9 cellular contexts compared by ENCODE assay signal in genomic region chr4:154082760-154083530, GRCh38.
DNase-seq lines count a peak whose midpoint lies in the region; ATAC-seq and TF ChIP-seq lines count a peak whose summit lies in the region.
"Had no signal": no experiment of that assay in that cellular context is flagged by ENCODE, and none has a peak within 500 bp of the region (broad histone marks: within the 10 kb centered on the region; RNA-seq: fewer than 3 reads in every experiment).

No MANE protein-coding gene starts in this region.

- POLR2A ChIA-PET in RWPE1 (lab: Yijun Ruan, JAX; ENCODE audit: low non-redundant PET) = no interaction called here
- POLR2A ChIA-PET in activated CD4-positive, alpha-beta memory T cell treated with anti-CD3 and anti-CD28 coated beads, Interleukin-2, amount 10 ng/mL, durations not matched to agents 7 days and 5 days (lab: Charles Lee) = no interaction called here

- peaks cover 2% of the 10 kb centered on the region for H3K27me3 Mint-ChIP-seq in activated CD4-positive, alpha-beta memory T cell treated with anti-CD3 and anti-CD28 coated beads, Interleukin-2, amount 10 ng/mL, durations not matched to agents 7 days and 5 days

- no peaks in the 10 kb centered on the region for H3K4me1 Mint-ChIP-seq in activated CD4-positive, alpha-beta memory T cell treated with anti-CD3 and anti-CD28 coated beads, Interleukin-2, amount 10 ng/mL, durations not matched to agents 7 days and 5 days

- no peak overlapping the region for H3K27ac Mint-ChIP-seq in activated CD4-positive, alpha-beta memory T cell treated with anti-CD3 and anti-CD28 coated beads, Interleukin-2, amount 10 ng/mL, durations not matched to agents 7 days and 5 days

- no peak overlapping the region for H3K4me3 ChIP-seq in GM12864 (ENCODE audit: low read depth, low read length)

- TF ChIP-seq CTCF in GM12864 (IDR thresholded peaks at IDR 0.05; ENCODE audit: low read depth, low read length, missing control alignments) = peak; percentile 57
- TF ChIP-seq CTCF in RWPE1 (conservative IDR thresholded peaks at IDR 0.05; ENCODE audit: low read depth) = no peak

- no peaks in the 10 kb centered on the region for H3K9me3 Mint-ChIP-seq in activated CD4-positive, alpha-beta memory T cell treated with anti-CD3 and anti-CD28 coated beads, Interleukin-2, amount 10 ng/mL, durations not matched to agents 7 days and 5 days

- CTCF ChIA-PET in RWPE1 (lab: Yijun Ruan, JAX) = interaction anchor here (0.6 to 1.6 kb wide), 3 partner anchors 9 to 297 kb away, joined by 3 to 8 read pairs (median 4); no protein-coding TSS in a partner anchor
- CTCF ChIA-PET in activated CD4-positive, alpha-beta memory T cell treated with anti-CD3 and anti-CD28 coated beads, Interleukin-2, amount 10 ng/mL, durations not matched to agents 7 days and 5 days (lab: Charles Lee) = interaction anchor here (1.5 kb wide), 1 partner anchor 297 kb away, joined by 7 read pairs; no protein-coding TSS in a partner anchor

- DNase-seq in GM12864 (ENCODE audit: low read depth) (no peak), RWPE1 (ENCODE audit: low spot score) (peak; percentile 20), kidney tubule cell (ENCODE audit: low spot score) (peak; percentile 80)
- DNase-seq in activated effector memory CD4-positive, alpha-beta T cell treated with anti-CD3 and anti-CD28 coated beads, Interleukin-2, amount 50 U/mL, for 16 hours = no peak
- DNase-seq in activated CD4-positive, alpha-beta memory T cell treated with anti-CD3 and anti-CD28 coated beads, Interleukin-2, amount 10 ng/mL, durations not matched to agents 7 days and 5 days = no peak
- DNase-seq in stimulated activated naive CD4-positive, alpha-beta T cell (lab: John Stamatoyannopoulos, UW) = no peak
- DNase-seq: stimulated activated CD4-positive, alpha-beta T cell treated with anti-CD3 and anti-CD28 coated beads, Interleukin-4, amount 100 ng/mL, for 24 hours had no signal

- H3K36me3 Mint-ChIP-seq in activated CD4-positive, alpha-beta memory T cell treated with anti-CD3 and anti-CD28 coated beads, Interleukin-2, amount 10 ng/mL, durations not matched to agents 7 days and 5 days (ENCODE audit: low read depth) = no peaks in the 10 kb centered on the region

- no peak overlapping the region for H3K27ac ChIP-seq in RWPE1

- H3K4me3 Mint-ChIP-seq in activated CD4-positive, alpha-beta memory T cell treated with anti-CD3 and anti-CD28 coated beads, Interleukin-2, amount 10 ng/mL, durations not matched to agents 7 days and 5 days = no peak overlapping the region

- ATAC-seq in HG02610 (IDR thresholded peaks at IDR 0.05; ENCODE audit: unreplicated experiment) = peak; percentile 40
- ATAC-seq in GM21515 (IDR thresholded peaks at IDR 0.05; ENCODE audit: unreplicated experiment) = no peak

Comparison
In these comparisons a context has a peak if more than half of its experiments do, and no peak if none do; other contexts are left out.
1. DNase-seq: peak in RWPE1 (single experiment) and kidney tubule cell (single experiment); none in GM12864 (single experiment), activated effector memory CD4-positive, alpha-beta T cell treated with anti-CD3 and anti-CD28 coated beads, Interleukin-2, amount 50 U/mL, for 16 hours (single experiment), activated CD4-positive, alpha-beta memory T cell treated with anti-CD3 and anti-CD28 coated beads, Interleukin-2, amount 10 ng/mL, durations not matched to agents 7 days and 5 days (single experiment) and stimulated activated naive CD4-positive, alpha-beta T cell (0 of 6).